In genomic region chr3:51995346-51996156, GRCh38 we compare ENCODE assay signal across 8 cellular contexts.
DNase-seq lines count a peak whose midpoint lies in the region; ATAC-seq and TF ChIP-seq lines count a peak whose summit lies in the region.

Gene RPL29 (minus strand): TSS chr3:51995895. CDS start chr3:51995461, 434 bp downstream.

- TF ChIP-seq POLR2A in GM18951 (IDR thresholded peaks at IDR 0.05; ENCODE audit: extremely low read depth, insufficient read depth, insufficient read length) = peak; percentile 97

- peak; percentile 9 for TF ChIP-seq CTCF in AG09309 (IDR thresholded peaks at IDR 0.05; ENCODE audit: control insufficient read depth, insufficient read depth, low read depth, low read length, missing control alignments)

- ATAC-seq in HG03196 (IDR thresholded peaks at IDR 0.05; ENCODE audit: unreplicated experiment) = peak; percentile 83

- in situ Hi-C loops in GM18951 (cut with MboI; ENCODE audit: low sequenced_read_pairs, unreplicated experiment) = no loop called here

- DNase-seq in AG09309 (ENCODE audit: low read depth) (peak; percentile 85), NCI-H446 (lab: John Stamatoyannopoulos, UW) (peak; percentile 57 to 85), caudate nucleus (lab: John Stamatoyannopoulos, UW) (peak in 60 of 61 donors; percentile 43 to 95 (median 85)), islet precursor cell (peak; percentile 96)
- DNase-seq in activated CD4-positive, CD25-positive, alpha-beta regulatory T cell (lab: John Stamatoyannopoulos, UW) = peak; percentile 72 to 84 (median 78)
- DNase-seq in stimulated activated CD4-positive, alpha-beta T cell treated with anti-CD3 and anti-CD28 coated beads, Interleukin-12 subunit alpha, Interleukin-12 subunit beta, amount 100 ng/mL, for 4 hours = peak; percentile 83

- H3K27ac ChIP-seq in caudate nucleus (ENCODE audit: low read depth, low read length) = peak within 1 kb of the TSS; percentile 91

- peak within 1 kb of the TSS; percentile 90 for H3K4me3 ChIP-seq in AG09309 (ENCODE audit: control insufficient read depth, low read depth, low read length)

Comparison
In these comparisons a context has a peak if more than half of its experiments do, and no peak if none do; other contexts are left out.
1. Peak in every context shown above with its lines: DNase-seq, ATAC-seq, H3K4me3 ChIP-seq and H3K27ac ChIP-seq.